ENCODE assay signal across 11 cellular contexts in the genomic region with DNA sequence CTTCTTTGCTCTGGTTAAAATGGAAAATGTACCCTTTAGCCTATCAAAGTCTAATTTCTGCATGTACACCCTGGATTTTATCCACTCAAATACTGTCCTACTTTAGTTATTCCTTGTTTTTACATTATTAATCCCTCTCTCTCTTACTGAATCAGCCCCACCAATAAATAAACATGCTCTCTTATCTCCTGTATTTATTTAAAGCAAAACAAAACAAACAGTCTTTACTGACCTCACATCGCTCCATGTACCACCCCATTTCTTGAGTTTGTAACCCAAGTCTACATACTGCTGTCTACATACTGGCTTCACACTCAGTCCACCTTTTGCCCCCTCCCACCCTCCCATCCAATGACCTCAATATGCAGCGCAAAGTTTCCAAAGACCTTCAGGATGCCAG.
"Had no signal": no experiment of that assay in that cellular context is flagged by ENCODE, and none has a peak within 500 bp of the region (broad histone marks: within the 10 kb centered on the region; RNA-seq: fewer than 3 reads in every experiment).

No MANE protein-coding gene starts in this region.

- H3K36me3 ChIP-seq: HAP-1 had no signal

- H3K4me3 ChIP-seq: GM23248, GM23338, HAP-1 had no signal

- H3K9ac ChIP-seq: GM23248 had no signal

- FAIRE-seq: H1, H54 had no signal

- H2AFZ ChIP-seq: GM23248, GM23338 had no signal

- H3K4me2 ChIP-seq: GM23338 had no signal

- H3K4me1 ChIP-seq: HAP-1 had no signal

- ATAC-seq: GM23338, HCT116 had no signal

- DNase-seq: GM23248, GOT3, H7, H9, HCEC 1CT, HFFc6 had no signal

- H3K27ac ChIP-seq: GM23248 had no signal
